7 cellular contexts compared by ENCODE assay signal in genomic region chr12:108633534-108634224, GRCh38. TPM values are rescaled to one million over a fixed set of nuclear protein-coding genes. Genes with fewer than 3 reads are reported as not detected.
DNase-seq lines count a peak whose midpoint lies in the region; ATAC-seq and TF ChIP-seq lines count a peak whose summit lies in the region.

A gene with protein sequence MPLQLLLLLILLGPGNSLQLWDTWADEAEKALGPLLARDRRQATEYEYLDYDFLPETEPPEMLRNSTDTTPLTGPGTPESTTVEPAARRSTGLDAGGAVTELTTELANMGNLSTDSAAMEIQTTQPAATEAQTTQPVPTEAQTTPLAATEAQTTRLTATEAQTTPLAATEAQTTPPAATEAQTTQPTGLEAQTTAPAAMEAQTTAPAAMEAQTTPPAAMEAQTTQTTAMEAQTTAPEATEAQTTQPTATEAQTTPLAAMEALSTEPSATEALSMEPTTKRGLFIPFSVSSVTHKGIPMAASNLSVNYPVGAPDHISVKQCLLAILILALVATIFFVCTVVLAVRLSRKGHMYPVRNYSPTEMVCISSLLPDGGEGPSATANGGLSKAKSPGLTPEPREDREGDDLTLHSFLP (minus strand): TSS chr12:108633894. CDS start chr12:108624307, 9,587 bp downstream.

- TF ChIP-seq CTCF in osteocyte (IDR thresholded peaks at IDR 0.05) (no peak), upper lobe of right lung (IDR thresholded peaks at IDR 0.05) (no peak)

- H3K9me3 ChIP-seq in upper lobe of right lung = no peaks in the 10 kb centered on the region

- H3K4me1 ChIP-seq in upper lobe of right lung = peaks cover 76% of the 10 kb centered on the region

- peaks cover 57% of the 10 kb centered on the region for H3K4me1 Mint-ChIP-seq in osteocyte (ENCODE audit: unreplicated experiment)

- H3K27ac ChIP-seq in upper lobe of right lung = peak within 1 kb of the TSS; percentile 80

- no peak within 1 kb of the TSS for H3K4me3 Mint-ChIP-seq in osteocyte (ENCODE audit: unreplicated experiment)

- H3K27ac Mint-ChIP-seq in osteocyte (ENCODE audit: unreplicated experiment) = peak within 1 kb of the TSS; percentile 11

- intact Hi-C loops in upper lobe of right lung (cut with DNase I) = no loop called here

- H3K4me3 ChIP-seq in upper lobe of right lung = peak within 1 kb of the TSS; percentile 48

- ATAC-seq in GM19324 (IDR thresholded peaks at IDR 0.05; ENCODE audit: low FRiP score, unreplicated experiment) (peak; percentile 68), HG03432 (IDR thresholded peaks at IDR 0.05; ENCODE audit: unreplicated experiment) (peak; percentile 63), upper lobe of right lung (peak; percentile 83)

- H3K27me3 Mint-ChIP-seq in osteocyte (ENCODE audit: unreplicated experiment) = no peaks in the 10 kb centered on the region

- H3K27me3 ChIP-seq in upper lobe of right lung = no peaks in the 10 kb centered on the region

- H3K36me3 Mint-ChIP-seq in osteocyte (ENCODE audit: unreplicated experiment) = no peaks in the 10 kb centered on the region

- H3K36me3 ChIP-seq in upper lobe of right lung = no peaks in the 10 kb centered on the region

- H3K9me3 Mint-ChIP-seq in osteocyte (ENCODE audit: unreplicated experiment) = no peaks in the 10 kb centered on the region

- DNase-seq in UCSD-AML1 (lab: John Stamatoyannopoulos, UW; ENCODE audit: unreplicated experiment) (peak; percentile 87), osteocyte (ENCODE audit: extremely low spot score, unreplicated experiment) (no peak), upper lobe of right lung (peak; percentile 94), NCI-H526 treated with DMSO at 0.1 percent for 48 hours (lab: John Stamatoyannopoulos, UW) (no peak)
- peak; percentile 95 for DNase-seq in central memory CD4-positive, alpha-beta T cell

RNA-seq across cellular contexts. Expression of the gene that starts here (rescaled TPM):
- total RNA-seq in osteocyte = 0.59 and 0.78 TPM in 2 replicates
- 31.9 TPM for total RNA-seq in upper lobe of right lung

Comparison
In these comparisons a context has a peak if more than half of its experiments do, and no peak if none do; other contexts are left out.
1. RNA of the gene that starts here (total RNA-seq): 31.9 TPM in upper lobe of right lung (single experiment); 0.59 to 0.78 TPM in osteocyte; every median in the first group is over 10 times any median in the second.
2. DNase-seq: peak in UCSD-AML1 (single experiment), central memory CD4-positive, alpha-beta T cell (single experiment) and upper lobe of right lung (single experiment); none in osteocyte (single experiment) and NCI-H526 treated with DMSO at 0.1 percent for 48 hours (single experiment).
3. Peak in every context shown above with its lines, with median percentiles within 50 percentile points of each other: ATAC-seq.